In genomic region chr1:24535021-24535424, GRCh38 we compare ENCODE assay signal across 1 cellular context.
TF ChIP-seq lines count a peak whose summit lies in the region.

No MANE protein-coding gene starts in this region.

TF ChIP-seq in HepG2, 621 proteins besides CTCF, POLR2A, EP300 and RAD21:
- no peak for TF ChIP-seq SALL2 (CRISPR knock-in tag; IDR thresholded peaks at IDR 0.05)
- peak; percentile 63 for TF ChIP-seq ZBTB33 (CRISPR knock-in tag; IDR thresholded peaks at IDR 0.05)
- 0 out of 2 replicates have a peak, but pooled peaks have one; percentile 40 for TF ChIP-seq ZBTB38 (CRISPR knock-in tag; IDR thresholded peaks at IDR 0.05)
- peak; percentile 23 for TF ChIP-seq AGO2 (optimal IDR thresholded peaks at IDR 0.05; ENCODE audit: low read depth, low read length)
- TF ChIP-seq HNRNPLL (IDR thresholded peaks at IDR 0.05; ENCODE audit: low read depth, low read length, poor library complexity, severe bottlenecking) = peak; percentile 20
